Comparison of ENCODE assay signal across 12 cellular contexts in the genomic region with DNA sequence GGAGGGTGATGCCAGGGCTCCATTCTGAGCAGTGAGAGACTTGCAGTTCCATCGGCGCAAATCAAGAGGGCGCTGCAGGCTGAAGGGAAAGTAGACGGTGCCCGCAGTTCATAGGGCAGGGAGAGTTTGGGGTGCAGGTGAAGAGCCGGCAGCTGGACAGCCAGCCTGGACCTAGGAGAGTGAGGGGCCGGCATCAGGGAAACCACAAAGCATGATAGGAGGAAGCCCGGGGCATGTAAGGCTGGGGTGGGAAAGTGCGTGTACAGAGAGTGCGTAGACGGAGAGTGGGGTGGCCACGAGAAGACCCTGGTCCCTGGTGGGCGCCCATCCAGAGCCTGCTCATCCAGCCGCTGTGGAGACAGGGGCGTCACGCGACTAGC.
A peak's percentile ranks its signal among the peaks of the same experiment; 100 is the strongest.
DNase-seq lines count a peak whose midpoint lies in the region; ATAC-seq, FAIRE-seq and TF ChIP-seq lines count a peak whose summit lies in the region.
"Had no signal": no experiment of that assay in that cellular context is flagged by ENCODE, and none has a peak within 500 bp of the region (broad histone marks: within the 10 kb centered on the region; RNA-seq: fewer than 3 reads in every experiment).

No MANE protein-coding gene starts in this region.

- H3K36me3 ChIP-seq in CD8-positive, alpha-beta T cell (ENCODE audit: insufficient read depth, low read length) = peaks cover 27% of the 10 kb centered on the region
- H3K36me3 ChIP-seq in IMR-90 (ENCODE audit: control insufficient read depth, insufficient read depth, low read length) (peaks cover 30% of the 10 kb centered on the region), GM12878 (ENCODE audit: control insufficient read depth in 2 of 2, insufficient read depth in 2 of 2, low read length in 1 of 2) (peaks cover 13 to 19% of the 10 kb centered on the region in 2 experiments)

- peak overlapping the region; percentile 93 for H2BK120ac ChIP-seq in IMR-90 (ENCODE audit: low read depth, low read length)

- no peaks in the 10 kb centered on the region; the same call in 1 of the 2 replicates for H4K20me1 ChIP-seq in IMR-90 (ENCODE audit: insufficient read depth, low read length)
- H4K20me1 ChIP-seq in GM12878 (ENCODE audit: control insufficient read depth, insufficient read depth) = no peaks in the 10 kb centered on the region

- no peak overlapping the region; the same call in 1 of the 2 replicates for H3K18ac ChIP-seq in IMR-90 (ENCODE audit: low read depth, low read length)

- no peak overlapping the region for H3K4me3 ChIP-seq in CD8-positive, alpha-beta T cell (ENCODE audit: low read depth, low read length)
- no peak overlapping the region for H3K4me3 ChIP-seq in IMR-90 (ENCODE audit: insufficient read depth, low read depth, low read length)
- H3K4me3 ChIP-seq in GM12878 = no peak overlapping the region
- no peak overlapping the region for H3K4me3 ChIP-seq in retinal pigment epithelial cell (ENCODE audit: low read length)

- H3K23ac ChIP-seq in IMR-90 (ENCODE audit: low read depth, low read length) = 0 out of 2 replicates have a peak overlapping the region, but pooled peaks have one; percentile 63

- peak overlapping the region; percentile 97 for H3K14ac ChIP-seq in IMR-90 (replicated peaks; ENCODE audit: low read depth, low read length)

- in situ Hi-C loops in IMR-90 (cut with MboI; ENCODE audit: low sequenced_read_pairs) (no loop called here), GM12878 (cut with MboI) (no loop called here)

- H2AK5ac ChIP-seq in IMR-90 (ENCODE audit: low read depth, low read length) = peak overlapping the region; percentile 98

- peaks cover 32% of the 10 kb centered on the region for H3K4me1 ChIP-seq in CD8-positive, alpha-beta T cell (ENCODE audit: insufficient read depth, low read length)
- peaks cover 29% of the 10 kb centered on the region for H3K4me1 ChIP-seq in IMR-90 (ENCODE audit: control insufficient read depth, insufficient read depth, low read length)
- H3K4me1 ChIP-seq in GM12878 (ENCODE audit: control insufficient read depth, insufficient read depth, low read length) = peaks cover 30% of the 10 kb centered on the region

- H3K27me3 Mint-ChIP-seq in CD8-positive, alpha-beta T cell (ENCODE audit: low read depth) = no peaks in the 10 kb centered on the region
- H3K27me3 Mint-ChIP-seq: naive thymus-derived CD8-positive, alpha-beta T cell had no signal

- TF ChIP-seq POLR2A in IMR-90 (IDR thresholded peaks at IDR 0.05; ENCODE audit: low read depth, low read length) (no peak), GM12878 (IDR thresholded peaks at IDR 0.05; ENCODE audit: low read depth, low read length) (no peak)

- CTCF ChIA-PET in CD8-positive, alpha-beta T cell (lab: Charles Lee) = interaction anchor here (0.6 kb wide), 1 partner anchor 18 kb away, joined by 3 read pairs; no protein-coding TSS in a partner anchor
- CTCF ChIA-PET in IMR-90 (lab: Yijun Ruan, JAX) (no interaction called here), GM12878 (lab: Yijun Ruan, JAX) (no interaction called here)

- peaks cover 67% of the 10 kb centered on the region for H3K36me3 Mint-ChIP-seq in CD8-positive, alpha-beta T cell

- SMC1A ChIA-PET in GM12878 (lab: Charles Lee; ENCODE audit: uncharacterized antibody, unreplicated experiment) = no interaction called here

- peak overlapping the region; percentile 69 for H2AK9ac ChIP-seq in IMR-90 (replicated peaks; ENCODE audit: low read depth, low read length, poor library complexity)

- no peaks in the 10 kb centered on the region for H3K27me3 ChIP-seq in CD8-positive, alpha-beta T cell (ENCODE audit: insufficient read depth, low read length)
- H3K27me3 ChIP-seq in IMR-90 (ENCODE audit: control insufficient read depth, insufficient read depth, low read length) = no peaks in the 10 kb centered on the region
- no peaks in the 10 kb centered on the region for H3K27me3 ChIP-seq in GM12878 (replicated peaks in 1 of 2; ENCODE audit: control insufficient read depth in 2 of 2, insufficient read depth in 2 of 2, low read length in 1 of 2)

- peak overlapping the region; percentile 94 for H3K4ac ChIP-seq in IMR-90 (ENCODE audit: low read depth, low read length)

- no peaks in the 10 kb centered on the region for H3K9me3 Mint-ChIP-seq in CD8-positive, alpha-beta T cell
- H3K9me3 Mint-ChIP-seq: naive thymus-derived CD8-positive, alpha-beta T cell had no signal

- TF ChIP-seq EP300 in GM12878 (IDR thresholded peaks at IDR 0.05; ENCODE audit: borderline replicate concordance in 1 of 2, control insufficient read depth in 1 of 2, low read depth in 2 of 2, low read length in 2 of 2) = no peak

- peak overlapping the region; percentile 39 for H2AFZ ChIP-seq in IMR-90 (replicated peaks; ENCODE audit: low read length, poor library complexity)
- no peak overlapping the region for H2AFZ ChIP-seq in GM12878 (ENCODE audit: control insufficient read depth, low read depth, low read length)

- peaks cover 17% of the 10 kb centered on the region for H3K9me1 ChIP-seq in IMR-90 (ENCODE audit: insufficient read depth, low read length)

- no peak for DNase-seq in CD8-positive, alpha-beta T cell
- DNase-seq in IMR-90 (no peak), GM12878 (ENCODE audit: low read depth, low spot score) (no peak), retinal pigment epithelial cell (ENCODE audit: low read depth) (no peak), iPS-NIHi7 (ENCODE audit: extremely low spot score) (no peak), hippocampal formation (lab: John Stamatoyannopoulos, UW) (no peak), glomerular visceral epithelial cell (ENCODE audit: extremely low spot score) (no peak)
- DNase-seq: DMS79 treated with DMSO at 0.1 percent for 48 hours; effector CD8-positive, alpha-beta T cell; NCI-H524 treated with DMSO at 0.1 percent for 48 hours had no signal

- peak overlapping the region; percentile 96 for H2BK5ac ChIP-seq in IMR-90 (ENCODE audit: low read depth, low read length, poor library complexity, severe bottlenecking)

- peak overlapping the region; percentile 96 for H3K56ac ChIP-seq in IMR-90 (ENCODE audit: extremely low read depth, insufficient read depth, low read length)

- RAD21 ChIA-PET in GM12878 (lab: Charles Lee; ENCODE audit: unreplicated experiment) = no interaction called here

- no peak for ATAC-seq in CD8-positive, alpha-beta T cell
- ATAC-seq in IMR-90 (ENCODE audit: low read depth) (no peak), GM12878 (no peak), HG02981 (IDR thresholded peaks at IDR 0.05; ENCODE audit: unreplicated experiment) (no peak)

- intact Hi-C loops in CD8-positive, alpha-beta T cell (cut with DNase I, micrococcal nuclease) = loop anchor here (2.0 to 10.0 kb wide), 4 partner anchors 14 to 1053 kb away; partner anchors contain the start of gene CBX4 (in 1 of the 2)
- intact Hi-C loops in IMR-90 (cut with micrococcal nuclease) = loop anchor here (5.0 to 10.0 kb wide), 3 partner anchors 216 to 463 kb away; partner anchors contain the start of gene NPTX1
- intact Hi-C loops in GM12878 (cut with micrococcal nuclease; ENCODE audit: unreplicated experiment) = loop anchor here (5.0 kb wide), 1 partner anchor 153 kb away; no protein-coding TSS in a partner anchor

- H2BK15ac ChIP-seq in IMR-90 (ENCODE audit: low read depth, low read length) = peak overlapping the region; percentile 94; the same call in 2 of the 3 replicates

- no peak for TF ChIP-seq CTCF in CD8-positive, alpha-beta T cell (IDR thresholded peaks at IDR 0.05)
- TF ChIP-seq CTCF in IMR-90 (conservative IDR thresholded peaks at IDR 0.05; ENCODE audit: low read depth, low read length) (0 out of 2 replicates have a peak, but pooled peaks have one; percentile 2), GM12878 (IDR thresholded peaks at IDR 0.05 in 2 of 3, conservative IDR thresholded peaks at IDR 0.05 in 1 of 3; ENCODE audit: control insufficient read depth in 2 of 3, extremely low read depth in 1 of 3, insufficient read depth in 1 of 3, low read depth in 3 of 3, low read length in 3 of 3) (0 out of 6 replicates have a peak, but pooled peaks of 1 of the 3 experiments have one; percentile 14), retinal pigment epithelial cell (conservative IDR thresholded peaks at IDR 0.05; ENCODE audit: low read depth, low read length) (peak; percentile 10)

- 91% methylated on average over 12 of the region's 17 CpGs; no CpG with 5 or more reads in 1 of the 2 experiments for WGBS in IMR-90 (ENCODE audit: extremely low coverage in 2 of 2, insufficient read length in 1 of 2), 2 experiments
- WGBS in GM12878 (ENCODE audit: insufficient coverage, insufficient replicate concordance, low lambda C conversion rate, missing lambda C conversion rate) = 96% methylated on average over 17 of the region's 17 CpGs

- H4K8ac ChIP-seq in IMR-90 (ENCODE audit: low read depth in 2 of 2, low read length in 2 of 2) = peak overlapping the region; percentile 93

- FAIRE-seq in GM12878 (lab: Jason Lieb, UNC) = no peak

- H3K79me1 ChIP-seq in IMR-90 (ENCODE audit: low read depth in 1 of 2, low read length in 2 of 2) = peaks cover 14 to 40% of the 10 kb centered on the region in 2 experiments

- dilution Hi-C loops in IMR-90 (cut with HindIII; ENCODE audit: low sequenced_read_pairs, unreplicated experiment) = no loop called here

- H3K4me3 Mint-ChIP-seq in CD8-positive, alpha-beta T cell = peak overlapping the region; percentile 71

- H3K4me2 ChIP-seq in IMR-90 (ENCODE audit: low read depth, low read length) (no peak overlapping the region; the same call in 1 of the 2 replicates), GM12878 (ENCODE audit: control insufficient read depth, insufficient read depth) (peak overlapping the region; percentile 89; the same call in 1 of the 2 replicates)

- no peak overlapping the region for H3K27ac ChIP-seq in CD8-positive, alpha-beta T cell (ENCODE audit: low read depth, low read length)
- H3K27ac ChIP-seq in IMR-90 (ENCODE audit: insufficient read depth, low read length) (peak overlapping the region; percentile 94), GM12878 (ENCODE audit: control insufficient read depth, insufficient read depth) (no peak overlapping the region; the same call in 1 of the 2 replicates)

- H4K5ac ChIP-seq in IMR-90 (ENCODE audit: low read depth, low read length) = peak overlapping the region; percentile 54

- peak overlapping the region; percentile 47; the same call in 1 of the 2 replicates for H3K9ac ChIP-seq in IMR-90 (ENCODE audit: low read depth, low read length)
- H3K9ac ChIP-seq in GM12878 (ENCODE audit: control insufficient read depth, insufficient read depth, low read length) = no peak overlapping the region

- no peaks in the 10 kb centered on the region for H3K79me2 ChIP-seq in GM12878 (ENCODE audit: control insufficient read depth, insufficient read depth, low read length)

- peaks cover 41% of the 10 kb centered on the region for H3K4me1 Mint-ChIP-seq in CD8-positive, alpha-beta T cell (ENCODE audit: low read depth)

- peak overlapping the region; percentile 96 for H3K27ac Mint-ChIP-seq in CD8-positive, alpha-beta T cell

- TF ChIP-seq RAD21 in IMR-90 (IDR thresholded peaks at IDR 0.05; ENCODE audit: low read length) (no peak), GM12878 (IDR thresholded peaks at IDR 0.05; ENCODE audit: insufficient read depth, low read depth, low read length) (no peak)

- POLR2A ChIA-PET in CD8-positive, alpha-beta T cell (lab: Charles Lee) = no interaction called here
- POLR2A ChIA-PET in IMR-90 (lab: Charles Lee; ENCODE audit: unreplicated experiment) (no interaction called here), GM12878 (lab: Charles Lee) (no interaction called here)

- no TSS peak for BruUV-seq in IMR-90 (replicated peaks; lab: Mats Ljungman, UMichigan)
- BruUV-seq in GM12878 (replicated peaks; lab: Mats Ljungman, UMichigan) = no TSS peak

- peak overlapping the region; percentile 90; the same call in 1 of the 2 replicates for H2BK20ac ChIP-seq in IMR-90 (ENCODE audit: low read depth, low read length)

- H4K91ac ChIP-seq in IMR-90 (ENCODE audit: insufficient read depth, low read depth, low read length) = peak overlapping the region; percentile 95

- H3K9me3 ChIP-seq in CD8-positive, alpha-beta T cell (ENCODE audit: low read length) = no peaks in the 10 kb centered on the region
- H3K9me3 ChIP-seq in IMR-90 (ENCODE audit: control insufficient read depth, insufficient read depth, low read length) = no peaks in the 10 kb centered on the region
- no peaks in the 10 kb centered on the region for H3K9me3 ChIP-seq in GM12878 (replicated peaks; ENCODE audit: control insufficient read depth, insufficient read depth, low read length)
